Comparison of ENCODE assay signal across 17 cellular contexts in genomic region chr7:158125721-158126120, GRCh38.
DNase-seq lines count a peak whose midpoint lies in the region; ATAC-seq and TF ChIP-seq lines count a peak whose summit lies in the region.
"Had no signal": no experiment of that assay in that cellular context is flagged by ENCODE, and none has a peak within 500 bp of the region (broad histone marks: within the 10 kb centered on the region; RNA-seq: fewer than 3 reads in every experiment).

No MANE protein-coding gene starts in this region.

- no peaks in the 10 kb centered on the region for H3K27me3 Mint-ChIP-seq in activated CD8-positive, alpha-beta memory T cell treated with anti-CD3 and anti-CD28 coated beads, Interleukin-2, amount 10 ng/mL, durations not matched to agents 7 days and 5 days
- H3K27me3 Mint-ChIP-seq in activated CD4-positive, alpha-beta T cell treated with anti-CD3 and anti-CD28 coated beads, Interleukin-2, amount 10 ng/mL, durations not matched to agents 7 days and 5 days = no peaks in the 10 kb centered on the region
- no peaks in the 10 kb centered on the region for H3K27me3 Mint-ChIP-seq in CD8-positive, alpha-beta memory T cell

- H3K27ac Mint-ChIP-seq in activated CD8-positive, alpha-beta memory T cell treated with anti-CD3 and anti-CD28 coated beads, Interleukin-2, amount 10 ng/mL, durations not matched to agents 7 days and 5 days = no peak overlapping the region
- no peak overlapping the region for H3K27ac Mint-ChIP-seq in activated CD4-positive, alpha-beta T cell treated with anti-CD3 and anti-CD28 coated beads, Interleukin-2, amount 10 ng/mL, durations not matched to agents 7 days and 5 days
- H3K27ac Mint-ChIP-seq in CD8-positive, alpha-beta memory T cell = peak overlapping the region in 2 of 8 donors; percentile 38 to 62
- H3K27ac Mint-ChIP-seq: CD14-positive monocyte; CD8-positive, alpha-beta T cell had no signal

- POLR2A ChIA-PET in activated CD4-positive, alpha-beta T cell treated with anti-CD3 and anti-CD28 coated beads, Interleukin-2, amount 10 ng/mL, durations not matched to agents 7 days and 5 days (lab: Charles Lee) = no interaction called here
- POLR2A ChIA-PET in CD8-positive, alpha-beta memory T cell (lab: Charles Lee) = no interaction called here

- no peaks in the 10 kb centered on the region for H3K36me3 ChIP-seq in H7 (replicated peaks; ENCODE audit: control insufficient read depth, insufficient read depth, low read length)
- no peaks in the 10 kb centered on the region for H3K36me3 ChIP-seq in skeletal muscle satellite cell (ENCODE audit: insufficient read depth, low read length)
- no peaks in the 10 kb centered on the region for H3K36me3 ChIP-seq in CD8-positive, alpha-beta memory T cell (ENCODE audit: insufficient read depth, low read length)
- H3K36me3 ChIP-seq: HAP-1 had no signal

- peak overlapping the region; percentile 74 for H3K4me2 ChIP-seq in skeletal muscle satellite cell (ENCODE audit: low read length)

- H3K9me3 Mint-ChIP-seq in activated CD8-positive, alpha-beta memory T cell treated with anti-CD3 and anti-CD28 coated beads, Interleukin-2, amount 10 ng/mL, durations not matched to agents 7 days and 5 days (ENCODE audit: low read depth) = peaks cover 11% of the 10 kb centered on the region
- peaks cover 6% of the 10 kb centered on the region for H3K9me3 Mint-ChIP-seq in activated CD4-positive, alpha-beta T cell treated with anti-CD3 and anti-CD28 coated beads, Interleukin-2, amount 10 ng/mL, durations not matched to agents 7 days and 5 days
- peaks cover 0 to 10% (median 6%) of the 10 kb centered on the region in 5 donors for H3K9me3 Mint-ChIP-seq in CD8-positive, alpha-beta memory T cell
- H3K9me3 Mint-ChIP-seq: CD8-positive, alpha-beta T cell had no signal

- H3K4me1 ChIP-seq in skeletal muscle satellite cell (ENCODE audit: control insufficient read depth, insufficient read depth, low read length) = no peaks in the 10 kb centered on the region
- no peaks in the 10 kb centered on the region for H3K4me1 ChIP-seq in CD8-positive, alpha-beta memory T cell (ENCODE audit: insufficient read depth, low read length)
- H3K4me1 ChIP-seq: Caco-2, HAP-1 had no signal

- peaks cover 27% of the 10 kb centered on the region for H3K9me3 ChIP-seq in skeletal muscle satellite cell (replicated peaks; ENCODE audit: low read length)
- H3K9me3 ChIP-seq in CD8-positive, alpha-beta memory T cell (ENCODE audit: low read length) = no peaks in the 10 kb centered on the region
- H3K9me3 ChIP-seq: HAP-1 had no signal

- H3K36me3 Mint-ChIP-seq in activated CD8-positive, alpha-beta memory T cell treated with anti-CD3 and anti-CD28 coated beads, Interleukin-2, amount 10 ng/mL, durations not matched to agents 7 days and 5 days = peaks cover 2% of the 10 kb centered on the region
- H3K36me3 Mint-ChIP-seq in activated CD4-positive, alpha-beta T cell treated with anti-CD3 and anti-CD28 coated beads, Interleukin-2, amount 10 ng/mL, durations not matched to agents 7 days and 5 days (ENCODE audit: low read depth) = no peaks in the 10 kb centered on the region
- no peaks in the 10 kb centered on the region for H3K36me3 Mint-ChIP-seq in CD8-positive, alpha-beta memory T cell
- H3K36me3 Mint-ChIP-seq: CD14-positive monocyte; CD8-positive, alpha-beta T cell had no signal

- no peak for TF ChIP-seq CTCF in GM13977 (IDR thresholded peaks at IDR 0.05; ENCODE audit: extremely low read depth, insufficient read depth, missing control alignments)

- H3K4me3 ChIP-seq in H7 (ENCODE audit: insufficient read depth, low read depth, low read length) = no peak overlapping the region
- H3K4me3 ChIP-seq in skeletal muscle satellite cell (ENCODE audit: low read length) = peak overlapping the region; percentile 67
- no peak overlapping the region for H3K4me3 ChIP-seq in CD8-positive, alpha-beta memory T cell (ENCODE audit: low read length)
- H3K4me3 ChIP-seq: HAP-1 had no signal

- H3K4me3 Mint-ChIP-seq in activated CD8-positive, alpha-beta memory T cell treated with anti-CD3 and anti-CD28 coated beads, Interleukin-2, amount 10 ng/mL, durations not matched to agents 7 days and 5 days = peak overlapping the region; percentile 38
- no peak overlapping the region for H3K4me3 Mint-ChIP-seq in activated CD4-positive, alpha-beta T cell treated with anti-CD3 and anti-CD28 coated beads, Interleukin-2, amount 10 ng/mL, durations not matched to agents 7 days and 5 days
- H3K4me3 Mint-ChIP-seq in CD8-positive, alpha-beta memory T cell = peak overlapping the region in 1 of 7 donors; percentile 60
- H3K4me3 Mint-ChIP-seq: CD14-positive monocyte; CD8-positive, alpha-beta T cell had no signal

- ATAC-seq in activated CD8-positive, alpha-beta memory T cell treated with anti-CD3 and anti-CD28 coated beads, Interleukin-2, amount 10 ng/mL, durations not matched to agents 7 days and 5 days = no peak
- ATAC-seq: CD8-positive, alpha-beta T cell had no signal

- DNase-seq in activated CD8-positive, alpha-beta memory T cell treated with anti-CD3 and anti-CD28 coated beads, Interleukin-2, amount 10 ng/mL, durations not matched to agents 7 days and 5 days = no peak
- no peak for DNase-seq in activated CD8-positive, alpha-beta memory T cell treated with anti-CD3 and anti-CD28 coated beads, Interleukin-2, amount 50 U/mL, for 4 hours
- peak; percentile 43 for DNase-seq in H7
- peak; percentile 78 for DNase-seq in mesenteric fat pad (ENCODE audit: low spot score)
- no peak for DNase-seq in activated CD4-positive, alpha-beta T cell treated with anti-CD3 and anti-CD28 coated beads, Interleukin-2, amount 10 ng/mL, durations not matched to agents 7 days and 5 days
- no peak for DNase-seq in CD8-positive, alpha-beta memory T cell
- DNase-seq in GM13977 (ENCODE audit: low spot score) = no peak
- DNase-seq: Caco-2; CD8-positive, alpha-beta T cell; EL; GDM1; GOT3 had no signal

- CTCF ChIA-PET in activated CD8-positive, alpha-beta memory T cell treated with anti-CD3 and anti-CD28 coated beads, Interleukin-2, amount 10 ng/mL, durations not matched to agents 7 days and 5 days (lab: Charles Lee) = no interaction called here
- CTCF ChIA-PET in activated CD4-positive, alpha-beta T cell treated with anti-CD3 and anti-CD28 coated beads, Interleukin-2, amount 10 ng/mL, durations not matched to agents 7 days and 5 days (lab: Charles Lee) = no interaction called here
- CTCF ChIA-PET in CD8-positive, alpha-beta memory T cell (lab: Charles Lee) = no interaction called here

- no peaks in the 10 kb centered on the region for H3K4me1 Mint-ChIP-seq in activated CD8-positive, alpha-beta memory T cell treated with anti-CD3 and anti-CD28 coated beads, Interleukin-2, amount 10 ng/mL, durations not matched to agents 7 days and 5 days
- no peaks in the 10 kb centered on the region for H3K4me1 Mint-ChIP-seq in activated CD4-positive, alpha-beta T cell treated with anti-CD3 and anti-CD28 coated beads, Interleukin-2, amount 10 ng/mL, durations not matched to agents 7 days and 5 days
- no peaks in the 10 kb centered on the region for H3K4me1 Mint-ChIP-seq in CD8-positive, alpha-beta memory T cell
- H3K4me1 Mint-ChIP-seq: CD14-positive monocyte had no signal

- in situ Hi-C loops in GM13977 (cut with MboI; ENCODE audit: low pct_unique_long_range_greater_than_20kb, low sequenced_read_pairs, unreplicated experiment) = no loop called here

- H3K27ac ChIP-seq in CD8-positive, alpha-beta memory T cell (ENCODE audit: low read depth, low read length) = no peak overlapping the region
- H3K27ac ChIP-seq: 22Rv1, HL-60 had no signal

- peak overlapping the region; percentile 71 for H3K9ac ChIP-seq in skeletal muscle satellite cell (ENCODE audit: low read depth, low read length)

- H3K27me3 ChIP-seq in H7 (ENCODE audit: control insufficient read depth, insufficient read depth, low read length) (no peaks in the 10 kb centered on the region), skeletal muscle satellite cell (ENCODE audit: control insufficient read depth, insufficient read depth, low read length) (no peaks in the 10 kb centered on the region)
- H3K27me3 ChIP-seq in CD8-positive, alpha-beta memory T cell (ENCODE audit: insufficient read depth, low read length, poor library complexity, severe bottlenecking) = no peaks in the 10 kb centered on the region

Comparison
In these comparisons a context has a peak if more than half of its experiments do, and no peak if none do; other contexts are left out.
1. DNase-seq: peak in H7 (single experiment) and mesenteric fat pad (single experiment); none in activated CD8-positive, alpha-beta memory T cell treated with anti-CD3 and anti-CD28 coated beads, Interleukin-2, amount 10 ng/mL, durations not matched to agents 7 days and 5 days (single experiment), activated CD8-positive, alpha-beta memory T cell treated with anti-CD3 and anti-CD28 coated beads, Interleukin-2, amount 50 U/mL, for 4 hours (single experiment), activated CD4-positive, alpha-beta T cell treated with anti-CD3 and anti-CD28 coated beads, Interleukin-2, amount 10 ng/mL, durations not matched to agents 7 days and 5 days (single experiment), CD8-positive, alpha-beta memory T cell (0 of 5) and GM13977 (single experiment).